In the genomic region with DNA sequence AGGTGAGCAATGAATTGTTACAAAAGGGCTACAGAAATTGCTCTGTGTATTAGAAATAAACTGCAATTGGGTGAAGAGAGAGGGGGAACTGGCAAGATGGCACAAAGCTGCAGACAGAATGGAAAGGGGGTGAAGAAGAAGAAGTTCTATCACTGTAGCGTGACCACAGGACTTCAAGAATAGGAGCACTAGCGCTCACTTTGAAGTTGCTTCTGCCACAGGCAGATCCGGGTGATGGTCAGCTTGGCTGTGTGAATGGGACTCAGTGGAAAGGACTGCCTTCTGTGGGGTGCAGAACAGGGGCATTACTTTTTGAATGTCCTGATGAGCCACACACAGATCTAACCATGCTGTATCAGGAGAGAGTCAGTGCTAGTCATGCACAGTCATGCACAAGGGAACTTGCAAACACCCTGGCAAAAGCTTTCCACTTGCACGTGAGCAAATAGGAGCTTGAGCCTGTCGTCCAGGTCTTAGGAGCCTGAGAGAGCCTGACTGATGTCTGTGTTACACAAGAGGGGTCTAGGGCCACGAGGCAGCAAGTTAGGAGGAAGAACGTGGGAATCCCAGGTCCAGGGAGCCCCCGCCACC, we compare ENCODE assay signal across 2 cellular contexts.
TF ChIP-seq lines count a peak whose summit lies in the region.

No MANE protein-coding gene starts in this region.

TF ChIP-seq in GM12891, 5 proteins besides CTCF, POLR2A, EP300 and RAD21:
- TF ChIP-seq TAF1 (IDR thresholded peaks at IDR 0.05; ENCODE audit: low read depth, low read length): no peak
- TF ChIP-seq POU2F2 (IDR thresholded peaks at IDR 0.05; ENCODE audit: low read depth, low read length): no peak
- TF ChIP-seq POLR2AphosphoS5 (IDR thresholded peaks at IDR 0.05; ENCODE audit: low read depth, low read length): no peak
- no peak for TF ChIP-seq SPI1 (IDR thresholded peaks at IDR 0.05; ENCODE audit: low read depth, low read length)
- no peak for TF ChIP-seq PAX5 (IDR thresholded peaks at IDR 0.05; ENCODE audit: insufficient read depth, low read length, severe bottlenecking)

TF ChIP-seq in GM12878, 131 proteins besides CTCF, POLR2A, EP300 and RAD21:
- TF ChIP-seq, protein P1, sequence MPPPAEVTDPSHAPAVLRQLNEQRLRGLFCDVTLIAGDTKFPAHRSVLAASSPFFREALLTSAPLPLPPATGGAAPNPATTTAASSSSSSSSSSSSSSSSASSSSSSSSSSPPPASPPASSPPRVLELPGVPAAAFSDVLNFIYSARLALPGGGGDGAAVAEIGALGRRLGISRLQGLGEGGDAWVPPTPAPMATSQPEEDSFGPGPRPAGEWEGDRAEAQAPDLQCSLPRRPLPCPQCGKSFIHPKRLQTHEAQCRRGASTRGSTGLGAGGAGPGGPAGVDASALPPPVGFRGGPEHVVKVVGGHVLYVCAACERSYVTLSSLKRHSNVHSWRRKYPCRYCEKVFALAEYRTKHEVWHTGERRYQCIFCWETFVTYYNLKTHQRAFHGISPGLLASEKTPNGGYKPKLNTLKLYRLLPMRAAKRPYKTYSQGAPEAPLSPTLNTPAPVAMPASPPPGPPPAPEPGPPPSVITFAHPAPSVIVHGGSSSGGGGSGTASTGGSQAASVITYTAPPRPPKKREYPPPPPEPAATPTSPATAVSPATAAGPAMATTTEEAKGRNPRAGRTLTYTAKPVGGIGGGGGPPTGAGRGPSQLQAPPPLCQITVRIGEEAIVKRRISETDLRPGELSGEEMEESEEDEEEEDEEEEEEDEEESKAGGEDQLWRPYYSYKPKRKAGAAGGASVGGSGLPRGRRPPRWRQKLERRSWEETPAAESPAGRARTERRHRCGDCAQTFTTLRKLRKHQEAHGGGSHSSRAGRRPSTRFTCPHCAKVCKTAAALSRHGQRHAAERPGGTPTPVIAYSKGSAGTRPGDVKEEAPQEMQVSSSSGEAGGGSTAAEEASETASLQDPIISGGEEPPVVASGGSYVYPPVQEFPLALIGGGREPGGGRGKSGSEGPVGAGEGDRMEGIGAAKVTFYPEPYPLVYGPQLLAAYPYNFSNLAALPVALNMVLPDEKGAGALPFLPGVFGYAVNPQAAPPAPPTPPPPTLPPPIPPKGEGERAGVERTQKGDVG (CRISPR knock-in tag; IDR thresholded peaks at IDR 0.05): no peak
- TF ChIP-seq CREM (IDR thresholded peaks at IDR 0.05; ENCODE audit: low read depth): no peak
- TF ChIP-seq BHLHE40 (IDR thresholded peaks at IDR 0.05; ENCODE audit: borderline replicate concordance in 1 of 2, low read depth in 2 of 2, low read length in 1 of 2): peak in 1 of 2 experiments; percentile 38; a peak in 1 of 4 replicates
- TF ChIP-seq, protein P2, sequence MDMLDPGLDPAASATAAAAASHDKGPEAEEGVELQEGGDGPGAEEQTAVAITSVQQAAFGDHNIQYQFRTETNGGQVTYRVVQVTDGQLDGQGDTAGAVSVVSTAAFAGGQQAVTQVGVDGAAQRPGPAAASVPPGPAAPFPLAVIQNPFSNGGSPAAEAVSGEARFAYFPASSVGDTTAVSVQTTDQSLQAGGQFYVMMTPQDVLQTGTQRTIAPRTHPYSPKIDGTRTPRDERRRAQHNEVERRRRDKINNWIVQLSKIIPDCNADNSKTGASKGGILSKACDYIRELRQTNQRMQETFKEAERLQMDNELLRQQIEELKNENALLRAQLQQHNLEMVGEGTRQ (IDR thresholded peaks at IDR 0.05; ENCODE audit: borderline replicate concordance, low read depth, low read length): no peak
- TF ChIP-seq ZZZ3 (IDR thresholded peaks at IDR 0.05; ENCODE audit: control insufficient read depth, insufficient read length, low read depth): no peak
